Comparison of ENCODE assay signal across 17 cellular contexts in the genomic region with DNA sequence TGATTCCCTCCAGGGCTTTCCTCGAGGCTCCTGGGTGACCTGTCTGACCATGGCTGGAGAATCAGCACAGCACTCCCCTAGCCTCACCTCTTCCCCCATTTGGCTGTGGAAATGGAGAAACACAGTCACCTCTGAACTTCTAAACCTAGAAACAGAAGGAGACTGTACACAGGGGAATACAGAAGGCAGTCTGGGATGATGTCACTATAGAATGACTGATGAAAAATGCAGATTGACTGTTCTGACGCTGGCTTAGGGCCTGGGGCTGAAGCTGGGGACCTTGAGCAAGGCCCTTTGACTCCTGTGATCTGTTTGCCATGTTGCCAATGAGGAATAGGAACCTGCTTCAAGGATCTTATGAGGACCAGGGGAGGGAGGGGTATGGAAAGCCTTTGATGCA. TPM values are rescaled to one million over a fixed set of nuclear protein-coding genes. Genes with fewer than 3 reads are reported as not detected.
DNase-seq lines count a peak whose midpoint lies in the region; ATAC-seq and TF ChIP-seq lines count a peak whose summit lies in the region.
"Had no signal": no experiment of that assay in that cellular context is flagged by ENCODE, and none has a peak within 500 bp of the region (broad histone marks: within the 10 kb centered on the region; RNA-seq: fewer than 3 reads in every experiment).

No MANE protein-coding gene starts in this region.

- H4K20me1 ChIP-seq in IMR-90 (ENCODE audit: insufficient read depth, low read length), result no peaks in the 10 kb centered on the region
- H4K20me1 ChIP-seq: BLaER1 had no signal

- no peak overlapping the region for H3K4me2 ChIP-seq in IMR-90 (ENCODE audit: low read depth, low read length)
- H3K4me2 ChIP-seq: BLaER1, smooth muscle cell had no signal

- H3K23ac ChIP-seq in IMR-90 (ENCODE audit: low read depth, low read length), result no peak overlapping the region

- no peak for DNase-seq in T-helper 2 cell treated with Interferon-gamma antibody and Interleukin-4, amounts not matched to agents 5 μg/mL and 100 μg/mL, for 36 hours (ENCODE audit: low spot score)
- no peak for DNase-seq in T-helper 2 cell
- no peak for DNase-seq in IMR-90
- DNase-seq in choroid plexus epithelial cell (ENCODE audit: low read depth), result peak; percentile 13
- DNase-seq in neural crest cell (ENCODE audit: low read depth, low spot score), result no peak
- no peak for DNase-seq in foreskin keratinocyte
- DNase-seq in T-helper 1 cell, result no peak
- DNase-seq: 8988T; activated CD4-positive, CD25-positive, alpha-beta regulatory T cell treated with anti-CD3 and anti-CD28 coated beads, Interleukin-2, amount 50 U/mL, for 72 hours; activated T-cell treated with anti-CD3 and anti-CD28 coated beads, Interleukin-2, amount 50 U/mL, for 1 hour; left ventricle myocardium inferior; MV-4-11; NCI-H2029 treated with DMSO at 0.1 percent for 48 hours; transverse colon had no signal

- no peaks in the 10 kb centered on the region for H3K79me1 ChIP-seq in IMR-90 (ENCODE audit: low read depth in 1 of 2, low read length in 2 of 2)

- no peak for TF ChIP-seq POLR2A in IMR-90 (IDR thresholded peaks at IDR 0.05; ENCODE audit: low read depth, low read length)

- no peaks in the 10 kb centered on the region for H3K9me3 ChIP-seq in IMR-90 (ENCODE audit: control insufficient read depth, insufficient read depth, low read length)
- H3K9me3 ChIP-seq: BLaER1, left ventricle myocardium inferior, transverse colon had no signal

- TF ChIP-seq CTCF in IMR-90 (conservative IDR thresholded peaks at IDR 0.05; ENCODE audit: low read depth, low read length) (no peak), choroid plexus epithelial cell (conservative IDR thresholded peaks at IDR 0.05; ENCODE audit: low read depth, low read length) (no peak), neural crest cell (conservative IDR thresholded peaks at IDR 0.05) (no peak), foreskin keratinocyte (conservative IDR thresholded peaks at IDR 0.05) (no peak)

- in situ Hi-C loops in IMR-90 (cut with MboI; ENCODE audit: low sequenced_read_pairs), result no loop called here

- H3K56ac ChIP-seq in IMR-90 (ENCODE audit: extremely low read depth, insufficient read depth, low read length), result no peak overlapping the region

- H3K4me3 Mint-ChIP-seq in T-helper 2 cell treated with Interferon-gamma antibody and Interleukin-4, amounts not matched to agents 5 μg/mL and 100 μg/mL, for 36 hours, result no peak overlapping the region
- no peak overlapping the region for H3K4me3 Mint-ChIP-seq in neural crest cell

- H3K4me3 ChIP-seq in IMR-90 (ENCODE audit: insufficient read depth, low read depth, low read length) (no peak overlapping the region), choroid plexus epithelial cell (ENCODE audit: low read depth, low read length) (no peak overlapping the region)
- H3K4me3 ChIP-seq: BLaER1, left ventricle myocardium inferior, smooth muscle cell, transverse colon had no signal

- H3K9ac ChIP-seq in IMR-90 (ENCODE audit: low read depth, low read length), result no peak overlapping the region
- H3K9ac ChIP-seq: BLaER1 had no signal

- H3K27me3 ChIP-seq in IMR-90 (ENCODE audit: control insufficient read depth, insufficient read depth, low read length) (peaks cover 15% of the 10 kb centered on the region), foreskin keratinocyte (no peaks in the 10 kb centered on the region)
- H3K27me3 ChIP-seq: BLaER1, transverse colon had no signal

- H2AK5ac ChIP-seq in IMR-90 (ENCODE audit: low read depth, low read length), result no peak overlapping the region

- no peak overlapping the region for H4K91ac ChIP-seq in IMR-90 (ENCODE audit: insufficient read depth, low read depth, low read length)

- peak overlapping the region; percentile 8 for H3K27ac Mint-ChIP-seq in T-helper 2 cell treated with Interferon-gamma antibody and Interleukin-4, amounts not matched to agents 5 μg/mL and 100 μg/mL, for 36 hours
- H3K27ac Mint-ChIP-seq in neural crest cell (ENCODE audit: unreplicated experiment), result peak overlapping the region; percentile 78

- WGBS in IMR-90 (ENCODE audit: extremely low coverage in 2 of 2, insufficient read length in 1 of 2), 2 experiments, result 22% methylated on average over 1 of the region's 2 CpGs; no CpG with 5 or more reads in 1 of the 2 experiments

- ATAC-seq in IMR-90 (ENCODE audit: low read depth), result peak; percentile 20; the same call in 1 of the 2 replicates
- no peak for ATAC-seq in foreskin keratinocyte
- no peak for ATAC-seq in HG03460 (IDR thresholded peaks at IDR 0.05; ENCODE audit: unreplicated experiment)

- H4K8ac ChIP-seq in IMR-90 (ENCODE audit: low read depth in 2 of 2, low read length in 2 of 2), result no peak overlapping the region

- no peaks in the 10 kb centered on the region for H3K9me3 Mint-ChIP-seq in T-helper 2 cell treated with Interferon-gamma antibody and Interleukin-4, amounts not matched to agents 5 μg/mL and 100 μg/mL, for 36 hours
- H3K9me3 Mint-ChIP-seq in neural crest cell, result peaks cover 4% of the 10 kb centered on the region

- intact Hi-C loops in IMR-90 (cut with micrococcal nuclease), result loop anchor here (5.0 kb wide), 1 partner anchor 40 kb away; the partner anchor contains the start of gene CCDC69

- TF ChIP-seq RAD21 in IMR-90 (IDR thresholded peaks at IDR 0.05; ENCODE audit: low read length), result no peak

- dilution Hi-C loops in IMR-90 (cut with HindIII; ENCODE audit: low sequenced_read_pairs, unreplicated experiment), result no loop called here

- BruUV-seq in IMR-90 (replicated peaks; lab: Mats Ljungman, UMichigan), result no TSS peak

- H3K27ac ChIP-seq in IMR-90 (ENCODE audit: insufficient read depth, low read length) (no peak overlapping the region), foreskin keratinocyte (no peak overlapping the region)
- H3K27ac ChIP-seq: BLaER1, left ventricle myocardium inferior, transverse colon had no signal

- no peak overlapping the region for H2BK120ac ChIP-seq in IMR-90 (ENCODE audit: low read depth, low read length)

- POLR2A ChIA-PET in IMR-90 (lab: Charles Lee; ENCODE audit: unreplicated experiment), result no interaction called here

- no peak overlapping the region for H2AK9ac ChIP-seq in IMR-90 (replicated peaks; ENCODE audit: low read depth, low read length, poor library complexity)

- H3K18ac ChIP-seq in IMR-90 (ENCODE audit: low read depth, low read length), result no peak overlapping the region

- CTCF ChIA-PET in IMR-90 (lab: Yijun Ruan, JAX), result no interaction called here

- no peak overlapping the region for H3K14ac ChIP-seq in IMR-90 (replicated peaks; ENCODE audit: low read depth, low read length)

- H3K4me1 Mint-ChIP-seq in T-helper 2 cell treated with Interferon-gamma antibody and Interleukin-4, amounts not matched to agents 5 μg/mL and 100 μg/mL, for 36 hours (ENCODE audit: low read depth), result peaks cover 2% of the 10 kb centered on the region
- peaks cover 12% of the 10 kb centered on the region for H3K4me1 Mint-ChIP-seq in neural crest cell

- no peaks in the 10 kb centered on the region for H3K27me3 Mint-ChIP-seq in T-helper 2 cell treated with Interferon-gamma antibody and Interleukin-4, amounts not matched to agents 5 μg/mL and 100 μg/mL, for 36 hours (ENCODE audit: low read depth)
- H3K27me3 Mint-ChIP-seq in neural crest cell (ENCODE audit: low read depth), result peaks cover 3% of the 10 kb centered on the region

- H2BK15ac ChIP-seq in IMR-90 (ENCODE audit: low read depth, low read length), result no peak overlapping the region

- peaks cover 34% of the 10 kb centered on the region for H3K36me3 Mint-ChIP-seq in T-helper 2 cell treated with Interferon-gamma antibody and Interleukin-4, amounts not matched to agents 5 μg/mL and 100 μg/mL, for 36 hours (ENCODE audit: low read depth)
- H3K36me3 Mint-ChIP-seq in neural crest cell (ENCODE audit: low read depth), result no peaks in the 10 kb centered on the region

- H3K36me3 ChIP-seq in IMR-90 (ENCODE audit: control insufficient read depth, insufficient read depth, low read length), result no peaks in the 10 kb centered on the region
- H3K36me3 ChIP-seq: transverse colon had no signal

- H2BK5ac ChIP-seq in IMR-90 (ENCODE audit: low read depth, low read length, poor library complexity, severe bottlenecking), result no peak overlapping the region

- H3K4me1 ChIP-seq in IMR-90 (ENCODE audit: control insufficient read depth, insufficient read depth, low read length) (peaks cover 2% of the 10 kb centered on the region; the same call in 1 of the 2 replicates), foreskin keratinocyte (peaks cover 4% of the 10 kb centered on the region)
- H3K4me1 ChIP-seq: BLaER1, transverse colon had no signal

- H4K5ac ChIP-seq in IMR-90 (ENCODE audit: low read depth, low read length), result no peak overlapping the region

- H2BK20ac ChIP-seq in IMR-90 (ENCODE audit: low read depth, low read length), result no peak overlapping the region

- H3K9me1 ChIP-seq in IMR-90 (ENCODE audit: insufficient read depth, low read length), result no peaks in the 10 kb centered on the region

- no peak overlapping the region for H2AFZ ChIP-seq in IMR-90 (replicated peaks; ENCODE audit: low read length, poor library complexity)

- no peak overlapping the region for H3K4ac ChIP-seq in IMR-90 (ENCODE audit: low read depth, low read length)

TF ChIP-seq in IMR-90, 13 proteins besides CTCF, POLR2A, EP300 and RAD21 (continues in another document):
- TF ChIP-seq SMC3 (IDR thresholded peaks at IDR 0.05; ENCODE audit: low read depth, low read length) (no peak), BHLHE40 (IDR thresholded peaks at IDR 0.05; ENCODE audit: low read depth, low read length) (no peak), FOS (IDR thresholded peaks at IDR 0.05; ENCODE audit: low read depth, low read length) (no peak), CEBPB (IDR thresholded peaks at IDR 0.05; ENCODE audit: low read depth, low read length) (no peak), RCOR1 (IDR thresholded peaks at IDR 0.05; ENCODE audit: insufficient replicate concordance, low read length) (no peak), MAZ (IDR thresholded peaks at IDR 0.05; ENCODE audit: borderline replicate concordance, low read depth, low read length) (no peak)

RNA-seq across cellular contexts. Expression of gene ANXA6, which starts 24.2 kb away (rescaled TPM):
- total RNA-seq in IMR-90 (2012; rRNA removed) (610 and 633 TPM in 2 replicates), neural crest cell (142 and 151 TPM in 2 replicates), foreskin keratinocyte (50.6 and 73.9 TPM in 2 replicates)
- polyA plus RNA-seq in IMR-90 (2012; rRNA removed) (346 and 355 TPM in 2 replicates), foreskin keratinocyte (42.5 and 60.6 TPM in 2 replicates)
- 237 and 242 TPM in 2 replicates for polyA plus RNA-seq in IMR-90 (2012; cell fraction: cytosol; rRNA removed)
- 152 and 159 TPM in 2 replicates for polyA plus RNA-seq in IMR-90 (2012; cell fraction: nucleus; rRNA removed; ENCODE audit: low replicate concordance)

RNA-seq across cellular contexts. Expression of gene CCDC69, which starts 42.1 kb away (rescaled TPM):
- 0.36 and 0.56 TPM in 2 replicates for total RNA-seq in IMR-90 (2012; rRNA removed)
- polyA plus RNA-seq in IMR-90 (2012; rRNA removed), result 0.36 and 0.48 TPM in 2 replicates
- 0.25 and 0.31 TPM in 2 replicates for polyA plus RNA-seq in IMR-90 (2012; cell fraction: cytosol; rRNA removed)
- polyA plus RNA-seq in IMR-90 (2012; cell fraction: nucleus; rRNA removed; ENCODE audit: low replicate concordance), result 0.11 and 0.24 TPM in 2 replicates
- total RNA-seq in neural crest cell, result 1.7 and 1.8 TPM in 2 replicates
- 4.3 and 6.1 TPM in 2 replicates for total RNA-seq in foreskin keratinocyte
- polyA plus RNA-seq in foreskin keratinocyte, result 3.5 and 4.2 TPM in 2 replicates
